ENCODE assay signal across 10 cellular contexts in genomic region chr6:142570221-142570671, GRCh38.
DNase-seq lines count a peak whose midpoint lies in the region; ATAC-seq, FAIRE-seq and TF ChIP-seq lines count a peak whose summit lies in the region.
"Had no signal": no experiment of that assay in that cellular context is flagged by ENCODE, and none has a peak within 500 bp of the region (broad histone marks: within the 10 kb centered on the region; RNA-seq: fewer than 3 reads in every experiment).

No MANE protein-coding gene starts in this region.

- no peak overlapping the region for H3K4me3 ChIP-seq in AG04449 (ENCODE audit: low read depth, low read length)
- H3K4me3 ChIP-seq in GM12878: no peak overlapping the region
- no peak overlapping the region for H3K4me3 ChIP-seq in HepG2 (replicated peaks in 1 of 3; ENCODE audit: insufficient read depth in 1 of 3, low read depth in 2 of 3, low read length in 3 of 3)
- no peak overlapping the region for H3K4me3 ChIP-seq in testis

- H3K4me1 ChIP-seq in GM12878 (ENCODE audit: control insufficient read depth, insufficient read depth, low read length) (no peaks in the 10 kb centered on the region), HepG2 (ENCODE audit: insufficient read depth, low read length) (no peaks in the 10 kb centered on the region), testis (no peaks in the 10 kb centered on the region)

- no peak overlapping the region for H3K27ac ChIP-seq in GM12878 (ENCODE audit: control insufficient read depth, insufficient read depth)
- no peak overlapping the region for H3K27ac ChIP-seq in HepG2 (ENCODE audit: extremely low read length, insufficient read depth, low read length)
- no peak overlapping the region for H3K27ac ChIP-seq in testis

- H3K9me3 ChIP-seq in GM12878 (replicated peaks; ENCODE audit: control insufficient read depth, insufficient read depth, low read length): no peaks in the 10 kb centered on the region; the same call in 1 of the 3 replicates
- H3K9me3 ChIP-seq in HepG2 (ENCODE audit: low read length): peaks cover 19% of the 10 kb centered on the region
- no peaks in the 10 kb centered on the region for H3K9me3 ChIP-seq in testis

- TF ChIP-seq CTCF in AG04449 (IDR thresholded peaks at IDR 0.05; ENCODE audit: insufficient read depth, low read length, missing control alignments): no peak
- TF ChIP-seq CTCF in GM12878 (IDR thresholded peaks at IDR 0.05 in 2 of 3, conservative IDR thresholded peaks at IDR 0.05 in 1 of 3; ENCODE audit: control insufficient read depth in 2 of 3, extremely low read depth in 1 of 3, insufficient read depth in 1 of 3, low read depth in 3 of 3, low read length in 3 of 3): no peak
- TF ChIP-seq CTCF in HepG2 (CRISPR knock-in tag; IDR thresholded peaks at IDR 0.05): no peak
- TF ChIP-seq CTCF in testis (IDR thresholded peaks at IDR 0.05): no peak

- RAD21 ChIA-PET in GM12878 (lab: Charles Lee; ENCODE audit: unreplicated experiment): interaction anchor here (1.0 kb wide), 1 partner anchor 283 kb away, joined by 3 read pairs; no protein-coding TSS in a partner anchor

- BruUV-seq in GM12878 (replicated peaks; lab: Mats Ljungman, UMichigan) (no TSS peak), HepG2 (replicated peaks; lab: Mats Ljungman, UMichigan) (no TSS peak)

- FAIRE-seq in GM12878 (lab: Jason Lieb, UNC) (no peak), HepG2 (lab: Jason Lieb, UNC) (no peak)

- H4K20me1 ChIP-seq in GM12878 (ENCODE audit: control insufficient read depth, insufficient read depth): no peaks in the 10 kb centered on the region
- no peaks in the 10 kb centered on the region for H4K20me1 ChIP-seq in HepG2 (ENCODE audit: insufficient read depth, low read length)

- H3K9ac ChIP-seq in GM12878 (ENCODE audit: control insufficient read depth, insufficient read depth, low read length) (no peak overlapping the region), HepG2 (ENCODE audit: insufficient read depth, low read depth, low read length) (no peak overlapping the region)

- no peak overlapping the region for H3K4me2 ChIP-seq in GM12878 (ENCODE audit: control insufficient read depth, insufficient read depth)
- no peak overlapping the region for H3K4me2 ChIP-seq in HepG2 (ENCODE audit: low read depth, low read length)

- TF ChIP-seq POLR2A in GM12878 (IDR thresholded peaks at IDR 0.05; ENCODE audit: low read depth, low read length) (no peak), HepG2 (IDR thresholded peaks at IDR 0.05; ENCODE audit: insufficient read depth in 1 of 2, low read depth in 2 of 2, low read length in 2 of 2) (no peak), testis (IDR thresholded peaks at IDR 0.05) (no peak)

- TF ChIP-seq EP300 in GM12878 (IDR thresholded peaks at IDR 0.05; ENCODE audit: borderline replicate concordance in 1 of 2, control insufficient read depth in 1 of 2, low read depth in 2 of 2, low read length in 2 of 2) (no peak), HepG2 (IDR thresholded peaks at IDR 0.05; ENCODE audit: low read depth in 2 of 2, low read length in 2 of 2) (no peak), HepG2 (CRISPR knock-in tag; IDR thresholded peaks at IDR 0.05; ENCODE audit: borderline replicate concordance) (no peak)

- ATAC-seq in HG02610 (IDR thresholded peaks at IDR 0.05; ENCODE audit: unreplicated experiment) (peak; percentile 27), GM12878 (no peak; the same call in 1 of the 3 replicates), HepG2 (no peak; the same call in 2 of the 3 replicates), HG02885 (IDR thresholded peaks at IDR 0.05; ENCODE audit: poor library complexity, unreplicated experiment) (no peak)

- SMC1A ChIA-PET in GM12878 (lab: Charles Lee; ENCODE audit: uncharacterized antibody, unreplicated experiment): interaction anchor here (1.2 kb wide), 1 partner anchor 95 kb away, joined by 3 read pairs; no protein-coding TSS in a partner anchor

- CTCF ChIA-PET in AG04449 (lab: Yijun Ruan, JAX): interaction anchor here (1.5 to 6.0 kb wide), 3 partner anchors 14 to 856 kb away, joined by 4 to 49 read pairs (median 7); no protein-coding TSS in a partner anchor
- CTCF ChIA-PET in GM12878 (lab: Yijun Ruan, JAX): interaction anchor here (0.8 to 1.1 kb wide), 3 partner anchors 96 to 710 kb away, joined by 3 to 5 read pairs (median 3); no protein-coding TSS in a partner anchor
- CTCF ChIA-PET in HepG2 (lab: Yijun Ruan, JAX; ENCODE audit: low intra/inter-chr PET ratio, low total read pairs): no interaction called here

- TF ChIP-seq RAD21 in GM12878 (IDR thresholded peaks at IDR 0.05; ENCODE audit: insufficient read depth, low read depth, low read length): no peak
- TF ChIP-seq RAD21 in HepG2 (CRISPR knock-in tag; IDR thresholded peaks at IDR 0.05): no peak

- H3K36me3 ChIP-seq in GM12878 (ENCODE audit: control insufficient read depth in 2 of 2, insufficient read depth in 2 of 2, low read length in 1 of 2): no peaks in the 10 kb centered on the region
- H3K36me3 ChIP-seq in HepG2 (replicated peaks in 1 of 2; ENCODE audit: control insufficient read depth in 1 of 2, insufficient read depth in 2 of 2, low read length in 2 of 2): no peaks in the 10 kb centered on the region
- no peaks in the 10 kb centered on the region for H3K36me3 ChIP-seq in testis (ENCODE audit: low read depth, missing control alignments)

- no peaks in the 10 kb centered on the region for H3K79me2 ChIP-seq in GM12878 (ENCODE audit: control insufficient read depth, insufficient read depth, low read length)
- H3K79me2 ChIP-seq in HepG2 (ENCODE audit: insufficient read depth, low read length): no peaks in the 10 kb centered on the region

- H3K27me3 ChIP-seq in GM12878 (replicated peaks in 1 of 2; ENCODE audit: control insufficient read depth in 2 of 2, insufficient read depth in 2 of 2, low read length in 1 of 2) (no peaks in the 10 kb centered on the region), HepG2 (ENCODE audit: control insufficient read depth in 1 of 2, insufficient read depth in 2 of 2, low read length in 2 of 2) (no peaks in the 10 kb centered on the region), testis (no peaks in the 10 kb centered on the region)

- H2AFZ ChIP-seq in GM12878 (ENCODE audit: control insufficient read depth, low read depth, low read length) (no peak overlapping the region), HepG2 (ENCODE audit: low read length) (no peak overlapping the region)

- intact Hi-C loops in GM12878 (cut with micrococcal nuclease; ENCODE audit: unreplicated experiment): no loop called here
- intact Hi-C loops in HepG2 (cut with micrococcal nuclease; ENCODE audit: unreplicated experiment): no loop called here
- intact Hi-C loops in testis (cut with DNase I; ENCODE audit: low total_unique reads): no loop called here

- POLR2A ChIA-PET in AG04449 (lab: Yijun Ruan, JAX): no interaction called here
- POLR2A ChIA-PET in GM12878 (lab: Charles Lee): no interaction called here
- POLR2A ChIA-PET in HepG2 (lab: Yijun Ruan, JAX): no interaction called here

- DNase-seq in AG04449 (ENCODE audit: low read depth, low spot score) (peak; percentile 31), GM12878 (ENCODE audit: low read depth, low spot score) (no peak), HepG2 (ENCODE audit: low spot score) (peak; percentile 40), SIG-M5 treated with dmso at 0.1 percent for 504 hours (lab: John Stamatoyannopoulos, UW; ENCODE audit: unreplicated experiment) (no peak), NCI-H345 treated with DMSO at 0.1 percent for 48 hours (lab: John Stamatoyannopoulos, UW; ENCODE audit: unreplicated experiment) (no peak), testis (no peak)
- DNase-seq: NCI-H1048, SHP77 treated with DMSO at 0.1 percent for 48 hours had no signal

- in situ Hi-C loops in GM12878 (cut with MboI) (no loop called here), HepG2 (cut with HindIII; ENCODE audit: extremely low pct_ligation_motif_present, low pct_unique_long_range_greater_than_20kb) (no loop called here)

TF ChIP-seq in GM12878, 131 proteins besides CTCF, POLR2A, EP300 and RAD21 (continues in another document):
- TF ChIP-seq EED (IDR thresholded peaks at IDR 0.05; ENCODE audit: low read depth): peak; percentile 45
- 0 out of 2 replicates have a peak, but pooled peaks have one; percentile 24 for TF ChIP-seq ATF2 (IDR thresholded peaks at IDR 0.05; ENCODE audit: low read length)
- no peak for TF ChIP-seq RAD51 (IDR thresholded peaks at IDR 0.05)
- no peak for TF ChIP-seq HDAC2 (IDR thresholded peaks at IDR 0.05)
- TF ChIP-seq JUNB (IDR thresholded peaks at IDR 0.05): peak; percentile 72
- no peak for TF ChIP-seq MYC (IDR thresholded peaks at IDR 0.05; ENCODE audit: insufficient read depth, insufficient read length, insufficient replicate concordance, low read length, severe bottlenecking)
- no peak for TF ChIP-seq ZSCAN29 (IDR thresholded peaks at IDR 0.05)

TF ChIP-seq in HepG2, 621 proteins besides CTCF, POLR2A, EP300 and RAD21:
- TF ChIP-seq HCFC1 (IDR thresholded peaks at IDR 0.05; ENCODE audit: low read depth, low read length) (no peak), SOX13 (IDR thresholded peaks at IDR 0.05) (no peak), SOX13 (CRISPR knock-in tag; conservative IDR thresholded peaks at IDR 0.05 in 1 of 2, IDR thresholded peaks at IDR 0.05 in 1 of 2) (no peak), GABPA (IDR thresholded peaks at IDR 0.05; ENCODE audit: low read depth, low read length) (no peak), GABPA (CRISPR knock-in tag; IDR thresholded peaks at IDR 0.05; ENCODE audit: low read depth) (0 out of 2 replicates have a peak, but pooled peaks have one; percentile 9)

Comparison
In these comparisons a context has a peak if more than half of its experiments do, and no peak if none do; other contexts are left out.
1. DNase-seq: peak in AG04449 (single experiment) and HepG2 (single experiment); none in GM12878 (single experiment), SIG-M5 treated with dmso at 0.1 percent for 504 hours (single experiment), NCI-H345 treated with DMSO at 0.1 percent for 48 hours (single experiment) and testis (single experiment).